In genomic region chr5:160462167-160462566, GRCh38 we compare ENCODE assay signal across 15 cellular contexts. TPM values are rescaled to one million over a fixed set of nuclear protein-coding genes. Genes with fewer than 3 reads are reported as not detected.
DNase-seq lines count a peak whose midpoint lies in the region; ATAC-seq lines count a peak whose summit lies in the region.
"Had no signal": no experiment of that assay in that cellular context is flagged by ENCODE, and none has a peak within 500 bp of the region (broad histone marks: within the 10 kb centered on the region; RNA-seq: fewer than 3 reads in every experiment).

No MANE protein-coding gene starts in this region.

- peak overlapping the region; percentile 67 for H3K27ac Mint-ChIP-seq in activated T-helper 1 cell treated with anti-CD3 and anti-CD28 coated beads, Interleukin-12 subunit alpha, Interleukin-12 subunit beta, Interleukin-2, Interleukin-4 antibody, amounts not matched to agents 30 ng/mL and 10 ng/mL and 1 ng/mL, durations not matched to agents 14 hours and 24 hours and 36 hours
- H3K27ac Mint-ChIP-seq: activated T-helper 17 cell treated with anti-CD3 and anti-CD28 coated beads, Interleukin-2, amount 50 U/mL, for 72 hours had no signal

- no peaks in the 10 kb centered on the region for H3K9me3 Mint-ChIP-seq in activated T-helper 1 cell treated with anti-CD3 and anti-CD28 coated beads, Interleukin-12 subunit alpha, Interleukin-12 subunit beta, Interleukin-2, Interleukin-4 antibody, amounts not matched to agents 30 ng/mL and 10 ng/mL and 1 ng/mL, durations not matched to agents 14 hours and 24 hours and 36 hours
- H3K9me3 Mint-ChIP-seq: activated T-helper 17 cell treated with anti-CD3 and anti-CD28 coated beads, Interleukin-2, amount 50 U/mL, for 72 hours had no signal

- DNase-seq in activated T-helper 1 cell treated with anti-CD3 and anti-CD28 coated beads, Interleukin-12 subunit alpha, Interleukin-12 subunit beta, Interleukin-2, Interleukin-4 antibody, amounts not matched to agents 30 ng/mL and 10 ng/mL and 1 ng/mL, durations not matched to agents 14 hours and 24 hours and 36 hours (ENCODE audit: low spot score) = no peak
- DNase-seq in activated effector memory CD4-positive, alpha-beta T cell treated with Interleukin-2 at 50 U/mL for 16 hours = no peak
- DNase-seq in COLO668 (lab: John Stamatoyannopoulos, UW; ENCODE audit: unreplicated experiment) = no peak
- DNase-seq in anterior cingulate cortex (lab: John Stamatoyannopoulos, UW) = no peak
- no peak for DNase-seq in stimulated activated CD4-positive, alpha-beta T cell treated with anti-CD3 and anti-CD28 coated beads, Interleukin-4, amount 100 ng/mL, for 4 hours
- DNase-seq: activated CD4-positive, alpha-beta T cell treated with anti-CD3 and anti-CD28 coated beads, Interleukin-2, amount 50 U/mL, for 1 hour; effector memory CD4-positive, alpha-beta T cell; foreskin melanocyte; HCEC 1CT; NCI-H1436 treated with DMSO at 0.1 percent for 48 hours; NCI-H524 treated with DMSO at 0.1 percent for 48 hours had no signal

- intact Hi-C loops in activated T-helper 1 cell treated with anti-CD3 and anti-CD28 coated beads, Interleukin-12 subunit alpha, Interleukin-12 subunit beta, Interleukin-2, Interleukin-4 antibody, amounts not matched to agents 30 ng/mL and 10 ng/mL and 1 ng/mL, durations not matched to agents 14 hours and 24 hours and 36 hours (cut with micrococcal nuclease) = no loop called here

- no peaks in the 10 kb centered on the region for H3K27me3 Mint-ChIP-seq in activated T-helper 1 cell treated with anti-CD3 and anti-CD28 coated beads, Interleukin-12 subunit alpha, Interleukin-12 subunit beta, Interleukin-2, Interleukin-4 antibody, amounts not matched to agents 30 ng/mL and 10 ng/mL and 1 ng/mL, durations not matched to agents 14 hours and 24 hours and 36 hours (ENCODE audit: insufficient read depth)
- H3K27me3 Mint-ChIP-seq: activated T-helper 17 cell treated with anti-CD3 and anti-CD28 coated beads, Interleukin-2, amount 50 U/mL, for 72 hours had no signal

- peak overlapping the region; percentile 19 for H3K4me3 Mint-ChIP-seq in activated T-helper 1 cell treated with anti-CD3 and anti-CD28 coated beads, Interleukin-12 subunit alpha, Interleukin-12 subunit beta, Interleukin-2, Interleukin-4 antibody, amounts not matched to agents 30 ng/mL and 10 ng/mL and 1 ng/mL, durations not matched to agents 14 hours and 24 hours and 36 hours
- H3K4me3 Mint-ChIP-seq: activated T-helper 17 cell treated with anti-CD3 and anti-CD28 coated beads, Interleukin-2, amount 50 U/mL, for 72 hours had no signal

- peak; percentile 36 for ATAC-seq in GM18511 (IDR thresholded peaks at IDR 0.05; ENCODE audit: unreplicated experiment)
- peak; percentile 40 for ATAC-seq in GM21423 (IDR thresholded peaks at IDR 0.05; ENCODE audit: unreplicated experiment)
- peak; percentile 54 for ATAC-seq in HG03097 (IDR thresholded peaks at IDR 0.05; ENCODE audit: low FRiP score, unreplicated experiment)
- ATAC-seq: activated T-helper 17 cell treated with anti-CD3 and anti-CD28 coated beads, Interleukin-2, amount 50 U/mL, for 72 hours had no signal

- H3K4me1 Mint-ChIP-seq in activated T-helper 1 cell treated with anti-CD3 and anti-CD28 coated beads, Interleukin-12 subunit alpha, Interleukin-12 subunit beta, Interleukin-2, Interleukin-4 antibody, amounts not matched to agents 30 ng/mL and 10 ng/mL and 1 ng/mL, durations not matched to agents 14 hours and 24 hours and 36 hours (ENCODE audit: low read depth) = peaks cover 61% of the 10 kb centered on the region

- H3K36me3 Mint-ChIP-seq in activated T-helper 1 cell treated with anti-CD3 and anti-CD28 coated beads, Interleukin-12 subunit alpha, Interleukin-12 subunit beta, Interleukin-2, Interleukin-4 antibody, amounts not matched to agents 30 ng/mL and 10 ng/mL and 1 ng/mL, durations not matched to agents 14 hours and 24 hours and 36 hours (ENCODE audit: low read depth) = peaks cover 5% of the 10 kb centered on the region

RNA-seq across cellular contexts. Expression of gene PTTG1, which starts 40.5 kb away (rescaled TPM):
- total RNA-seq in activated T-helper 1 cell treated with anti-CD3 and anti-CD28 coated beads, Interleukin-12 subunit alpha, Interleukin-12 subunit beta, Interleukin-2, Interleukin-4 antibody, amounts not matched to agents 30 ng/mL and 10 ng/mL and 1 ng/mL, durations not matched to agents 14 hours and 24 hours and 36 hours = 69.9 and 75.5 TPM in 2 replicates

RNA-seq across cellular contexts. Expression of gene SLU7, which starts 43.3 kb away (rescaled TPM):
- 37.4 and 47.4 TPM in 2 replicates for total RNA-seq in activated T-helper 1 cell treated with anti-CD3 and anti-CD28 coated beads, Interleukin-12 subunit alpha, Interleukin-12 subunit beta, Interleukin-2, Interleukin-4 antibody, amounts not matched to agents 30 ng/mL and 10 ng/mL and 1 ng/mL, durations not matched to agents 14 hours and 24 hours and 36 hours
